Comparison of ENCODE assay signal across 9 cellular contexts in the genomic region with DNA sequence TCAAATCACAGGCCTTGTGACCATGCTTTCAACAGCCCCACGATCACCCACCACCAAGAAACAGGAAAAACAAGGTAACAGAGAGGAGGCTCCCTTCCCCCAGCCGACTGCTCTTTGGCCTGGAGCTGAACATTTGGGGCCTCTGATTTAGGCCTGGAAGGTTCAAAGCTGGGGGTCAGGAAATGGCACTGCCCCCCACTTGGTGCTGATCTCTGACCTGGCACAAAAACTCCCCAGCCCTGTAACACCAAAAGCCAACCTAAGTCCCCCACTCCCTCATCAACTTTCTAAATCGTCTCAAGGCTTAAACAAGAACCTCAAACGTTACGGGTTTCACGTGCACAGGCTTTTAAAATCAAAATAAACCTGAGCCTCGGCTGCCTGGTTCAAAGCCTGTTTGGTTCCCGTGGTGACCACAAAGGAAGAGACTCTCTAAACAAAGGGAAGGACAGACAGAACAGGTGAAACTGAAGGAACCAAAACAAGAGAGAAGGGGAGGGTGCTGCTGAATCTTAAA. TPM values are rescaled to one million over a fixed set of nuclear protein-coding genes. Genes with fewer than 3 reads are reported as not detected.
DNase-seq lines count a peak whose midpoint lies in the region; ATAC-seq and TF ChIP-seq lines count a peak whose summit lies in the region.
"Had no signal": no experiment of that assay in that cellular context is flagged by ENCODE, and none has a peak within 500 bp of the region (broad histone marks: within the 10 kb centered on the region; RNA-seq: fewer than 3 reads in every experiment).

No MANE protein-coding gene starts in this region.

- H3K4me1 Mint-ChIP-seq in activated CD4-positive, alpha-beta T cell treated with anti-CD3 and anti-CD28 coated beads, Interleukin-2, amount 10 ng/mL, durations not matched to agents 24 days and 14 days: peaks cover 41% of the 10 kb centered on the region
- peaks cover 37% of the 10 kb centered on the region for H3K4me1 Mint-ChIP-seq in activated CD4-positive, alpha-beta memory T cell treated with anti-CD3 and anti-CD28 coated beads, Interleukin-2, amount 10 ng/mL, durations not matched to agents 7 days and 5 days
- peaks cover 15% of the 10 kb centered on the region for H3K4me1 Mint-ChIP-seq in glutamatergic neuron (ENCODE audit: low read depth, unreplicated experiment)

- H3K4me3 Mint-ChIP-seq in activated CD4-positive, alpha-beta T cell treated with anti-CD3 and anti-CD28 coated beads, Interleukin-2, amount 10 ng/mL, durations not matched to agents 24 days and 14 days: peak overlapping the region; percentile 44
- H3K4me3 Mint-ChIP-seq in activated CD4-positive, alpha-beta memory T cell treated with anti-CD3 and anti-CD28 coated beads, Interleukin-2, amount 10 ng/mL, durations not matched to agents 7 days and 5 days: no peak overlapping the region
- H3K4me3 Mint-ChIP-seq in glutamatergic neuron (ENCODE audit: unreplicated experiment): peak overlapping the region; percentile 13

- H3K27ac ChIP-seq in stomach: peak overlapping the region; percentile 16 to 98 (median 97)

- H3K27ac Mint-ChIP-seq in activated CD4-positive, alpha-beta T cell treated with anti-CD3 and anti-CD28 coated beads, Interleukin-2, amount 10 ng/mL, durations not matched to agents 24 days and 14 days: peak overlapping the region; percentile 52
- H3K27ac Mint-ChIP-seq in activated CD4-positive, alpha-beta memory T cell treated with anti-CD3 and anti-CD28 coated beads, Interleukin-2, amount 10 ng/mL, durations not matched to agents 7 days and 5 days: peak overlapping the region; percentile 62
- peak overlapping the region; percentile 62 for H3K27ac Mint-ChIP-seq in glutamatergic neuron (ENCODE audit: unreplicated experiment)

- peaks cover 4 to 42% (median 20%) of the 10 kb centered on the region in 4 donors for H3K36me3 ChIP-seq in stomach

- POLR2A ChIA-PET in activated CD4-positive, alpha-beta memory T cell treated with anti-CD3 and anti-CD28 coated beads, Interleukin-2, amount 10 ng/mL, durations not matched to agents 7 days and 5 days (lab: Charles Lee): no interaction called here

- no peak for TF ChIP-seq POLR2A in stomach (IDR thresholded peaks at IDR 0.05)

- H3K36me3 Mint-ChIP-seq in activated CD4-positive, alpha-beta T cell treated with anti-CD3 and anti-CD28 coated beads, Interleukin-2, amount 10 ng/mL, durations not matched to agents 24 days and 14 days (ENCODE audit: low read depth): peaks cover 33% of the 10 kb centered on the region
- peaks cover 30% of the 10 kb centered on the region for H3K36me3 Mint-ChIP-seq in activated CD4-positive, alpha-beta memory T cell treated with anti-CD3 and anti-CD28 coated beads, Interleukin-2, amount 10 ng/mL, durations not matched to agents 7 days and 5 days (ENCODE audit: low read depth)
- no peaks in the 10 kb centered on the region for H3K36me3 Mint-ChIP-seq in glutamatergic neuron (ENCODE audit: unreplicated experiment)

- peak overlapping the region in 1 of 4 donors; percentile 12 for H3K4me3 ChIP-seq in stomach

- intact Hi-C loops in activated CD4-positive, alpha-beta T cell treated with anti-CD3 and anti-CD28 coated beads, Interleukin-2, amount 10 ng/mL, durations not matched to agents 24 days and 14 days (cut with micrococcal nuclease): no loop called here
- intact Hi-C loops in stomach (cut with DNase I; ENCODE audit: low total_unique reads): no loop called here

- CTCF ChIA-PET in activated CD4-positive, alpha-beta memory T cell treated with anti-CD3 and anti-CD28 coated beads, Interleukin-2, amount 10 ng/mL, durations not matched to agents 7 days and 5 days (lab: Charles Lee): interaction anchor here (1.2 kb wide), 1 partner anchor 126 kb away, joined by 3 read pairs; no protein-coding TSS in a partner anchor

- 19 to 30% (median 21%) methylated on average over 8 of the region's 8 CpGs for WGBS in stomach, 5 donors

- H3K9me3 ChIP-seq in stomach: no peaks in the 10 kb centered on the region

- H3K27me3 Mint-ChIP-seq in activated CD4-positive, alpha-beta T cell treated with anti-CD3 and anti-CD28 coated beads, Interleukin-2, amount 10 ng/mL, durations not matched to agents 24 days and 14 days: no peaks in the 10 kb centered on the region
- no peaks in the 10 kb centered on the region for H3K27me3 Mint-ChIP-seq in activated CD4-positive, alpha-beta memory T cell treated with anti-CD3 and anti-CD28 coated beads, Interleukin-2, amount 10 ng/mL, durations not matched to agents 7 days and 5 days
- H3K27me3 Mint-ChIP-seq in glutamatergic neuron (ENCODE audit: unreplicated experiment): peaks cover 1% of the 10 kb centered on the region

- H3K27me3 ChIP-seq in stomach: no peaks in the 10 kb centered on the region

- peak; percentile 86 for DNase-seq in activated CD4-positive, alpha-beta T cell treated with anti-CD3 and anti-CD28 coated beads, Interleukin-2, amount 10 ng/mL, durations not matched to agents 24 days and 14 days
- DNase-seq in activated CD4-positive, alpha-beta T cell treated with anti-CD3 and anti-CD28 coated beads for 4 hours: no peak
- DNase-seq in activated CD4-positive, alpha-beta memory T cell treated with anti-CD3 and anti-CD28 coated beads, Interleukin-2, amount 10 ng/mL, durations not matched to agents 7 days and 5 days: no peak
- no peak for DNase-seq in glutamatergic neuron
- no peak for DNase-seq in stomach
- no peak for DNase-seq in NCI-H2081 treated with DMSO at 0.1 percent for 48 hours (lab: John Stamatoyannopoulos, UW)
- DNase-seq in NCI-H774 (lab: John Stamatoyannopoulos, UW): no peak
- DNase-seq: stimulated activated CD4-positive, alpha-beta T cell treated with anti-CD3 and anti-CD28 coated beads, Interleukin-4, amount 100 ng/mL, for 4 hours had no signal

- peaks cover 3% of the 10 kb centered on the region for H3K9me3 Mint-ChIP-seq in activated CD4-positive, alpha-beta T cell treated with anti-CD3 and anti-CD28 coated beads, Interleukin-2, amount 10 ng/mL, durations not matched to agents 24 days and 14 days
- peaks cover 26% of the 10 kb centered on the region for H3K9me3 Mint-ChIP-seq in activated CD4-positive, alpha-beta memory T cell treated with anti-CD3 and anti-CD28 coated beads, Interleukin-2, amount 10 ng/mL, durations not matched to agents 7 days and 5 days
- H3K9me3 Mint-ChIP-seq in glutamatergic neuron (ENCODE audit: unreplicated experiment): no peaks in the 10 kb centered on the region

- ATAC-seq in HG02642 (IDR thresholded peaks at IDR 0.05; ENCODE audit: poor library complexity, unreplicated experiment): no peak

- no peak for TF ChIP-seq EP300 in stomach (IDR thresholded peaks at IDR 0.05)

- no peak for TF ChIP-seq CTCF in glutamatergic neuron (IDR thresholded peaks at IDR 0.05; ENCODE audit: partially characterized antibody, unreplicated experiment)
- no peak for TF ChIP-seq CTCF in stomach (IDR thresholded peaks at IDR 0.05)

- H3K4me1 ChIP-seq in stomach: peaks cover 81 to 100% (median 91%) of the 10 kb centered on the region in 4 donors

RNA-seq across cellular contexts. Expression of gene ACTN1, which starts 8.9 kb away (rescaled TPM):
- total RNA-seq in activated CD4-positive, alpha-beta T cell treated with anti-CD3 and anti-CD28 coated beads, Interleukin-2, amount 10 ng/mL, durations not matched to agents 24 days and 14 days: 44.9 and 52.6 TPM in 2 replicates
- total RNA-seq in activated CD4-positive, alpha-beta memory T cell treated with anti-CD3 and anti-CD28 coated beads, Interleukin-2, amount 10 ng/mL, durations not matched to agents 7 days and 5 days: 10 to 100 TPM; 34.7 to 37.1 TPM
- total RNA-seq in glutamatergic neuron (ENCODE audit: unreplicated experiment) (48.1 TPM), stomach (100 to 1,000 TPM; 191 to 504 (median 237) TPM)
- 10 to 100 TPM; 25.7 to 87.7 (median 43.6) TPM for polyA plus RNA-seq in stomach
